25 cellular contexts compared by ENCODE assay signal in genomic region chr20:51659491-51660050, GRCh38.
DNase-seq lines count a peak whose midpoint lies in the region; ATAC-seq and TF ChIP-seq lines count a peak whose summit lies in the region.
"Had no signal": no experiment of that assay in that cellular context is flagged by ENCODE, and none has a peak within 500 bp of the region (broad histone marks: within the 10 kb centered on the region; RNA-seq: fewer than 3 reads in every experiment).

No MANE protein-coding gene starts in this region.

- H4K20me1 ChIP-seq in fibroblast of lung (ENCODE audit: control insufficient read depth, extremely low read depth, insufficient read depth, low read length): no peaks in the 10 kb centered on the region
- H4K20me1 ChIP-seq: BLaER1 treated with 17β-estradiol and CSF1 and Interleukin-3, amounts not matched to agents 10 nM and 100 nM had no signal

- peaks cover 32% of the 10 kb centered on the region for H3K4me1 Mint-ChIP-seq in WTC11
- H3K4me1 Mint-ChIP-seq in progenitor cell of endocrine pancreas (ENCODE audit: low read depth): no peaks in the 10 kb centered on the region

- H3K9ac ChIP-seq in fibroblast of lung (ENCODE audit: insufficient read depth, low read length): no peak overlapping the region
- H3K9ac ChIP-seq: BLaER1 treated with 17β-estradiol and CSF1 and Interleukin-3, amounts not matched to agents 10 nM and 100 nM had no signal

- no peaks in the 10 kb centered on the region for H3K79me2 ChIP-seq in fibroblast of lung (ENCODE audit: control insufficient read depth, insufficient read depth, low read length)

- H3K36me3 ChIP-seq in fibroblast of lung (ENCODE audit: control insufficient read depth, insufficient read depth, low read length): no peaks in the 10 kb centered on the region
- H3K36me3 ChIP-seq: SJSA1 had no signal

- H3K27ac Mint-ChIP-seq in WTC11 (peak overlapping the region; percentile 86; the same call in 1 of the 2 replicates), progenitor cell of endocrine pancreas (peak overlapping the region; percentile 55)

- H3K27ac ChIP-seq in fibroblast of lung (ENCODE audit: insufficient read depth, low read length): peak overlapping the region; percentile 79
- H3K27ac ChIP-seq: 22Rv1 had no signal

- TF ChIP-seq CTCF in WTC11 (IDR thresholded peaks at IDR 0.05) (no peak), fibroblast of lung (conservative IDR thresholded peaks at IDR 0.05 in 1 of 2, IDR thresholded peaks at IDR 0.05 in 1 of 2; ENCODE audit: low read depth in 1 of 2, low read length in 2 of 2) (no peak), progenitor cell of endocrine pancreas (IDR thresholded peaks at IDR 0.05; ENCODE audit: unreplicated experiment) (no peak), GM10248 (IDR thresholded peaks at IDR 0.05; ENCODE audit: control extremely low read depth, extremely low read depth, low read depth, missing control alignments) (no peak)

- H3K36me3 Mint-ChIP-seq in WTC11 (no peaks in the 10 kb centered on the region), progenitor cell of endocrine pancreas (ENCODE audit: insufficient read depth) (peaks cover 20% of the 10 kb centered on the region)

- POLR2A ChIA-PET in WTC11 (lab: Charles Lee): no interaction called here
- POLR2A ChIA-PET in GM10248 (lab: Yijun Ruan, JAX): no interaction called here

- DNase-seq in NOMO-1 treated with DMSO at 0.1 percent for 48 hours (lab: John Stamatoyannopoulos, UW; ENCODE audit: unreplicated experiment): peak; percentile 23
- no peak for DNase-seq in NOMO-1 treated with dmso at 0.1 percent for 144 hours (lab: John Stamatoyannopoulos, UW; ENCODE audit: unreplicated experiment)
- DNase-seq in WTC11 (ENCODE audit: low spot score): no peak
- no peak for DNase-seq in fibroblast of lung (ENCODE audit: low read depth in 2 of 2)
- no peak for DNase-seq in progenitor cell of endocrine pancreas (ENCODE audit: low spot score, unreplicated experiment)
- no peak for DNase-seq in hypothalamus (lab: John Stamatoyannopoulos, UW)
- no peak for DNase-seq in kidney glomerular epithelial cell (lab: John Stamatoyannopoulos, UW)
- no peak for DNase-seq in GM10248 (ENCODE audit: extremely low spot score)
- DNase-seq: CD8-positive, alpha-beta memory T cell; DMS53; EL; GF-D8; H9; MV-4-11; NCI-H1105 treated with DMSO at 0.1 percent for 48 hours; NCI-H2029 treated with DMSO at 0.1 percent for 48 hours; NCI-H226; NCI-H524; NCI-H774; NK-92 treated with Interleukin-12 subunit alpha and Interleukin-12 subunit beta, amount 100 ng/mL, for 24 hours; OCI-M1 had no signal

- no peak for ATAC-seq in WTC11
- ATAC-seq: Right ventricle myocardium inferior had no signal

- peaks cover 15% of the 10 kb centered on the region for H3K4me1 ChIP-seq in fibroblast of lung (ENCODE audit: control insufficient read depth, extremely low read depth, insufficient read depth, low read length)

- no peaks in the 10 kb centered on the region for H3K27me3 Mint-ChIP-seq in WTC11 (ENCODE audit: low read depth)
- H3K27me3 Mint-ChIP-seq in progenitor cell of endocrine pancreas: no peaks in the 10 kb centered on the region

- no peak overlapping the region for H3K4me3 ChIP-seq in fibroblast of lung (replicated peaks in 1 of 4; ENCODE audit: control extremely low read depth in 1 of 4, insufficient read depth in 1 of 4, low read depth in 3 of 4, low read length in 4 of 4)
- H3K4me3 ChIP-seq: BLaER1 treated with 17β-estradiol and CSF1 and Interleukin-3, amounts not matched to agents 10 nM and 100 nM; SJSA1 had no signal

- no peaks in the 10 kb centered on the region for H3K9me3 ChIP-seq in fibroblast of lung (ENCODE audit: control insufficient read depth, insufficient read depth, low read depth, low read length)
- H3K9me3 ChIP-seq: BLaER1 treated with 17β-estradiol and CSF1 and Interleukin-3, amounts not matched to agents 10 nM and 100 nM; SJSA1 had no signal

- no peaks in the 10 kb centered on the region for H3K27me3 ChIP-seq in fibroblast of lung (ENCODE audit: control insufficient read depth, insufficient read depth, low read length)
- H3K27me3 ChIP-seq: BLaER1 treated with 17β-estradiol and CSF1 and Interleukin-3, amounts not matched to agents 10 nM and 100 nM; SJSA1 had no signal

- H2AFZ ChIP-seq in fibroblast of lung (ENCODE audit: low read length): no peak overlapping the region

- H3K4me2 ChIP-seq in fibroblast of lung (ENCODE audit: extremely low read depth, insufficient read depth, low read length): no peak overlapping the region
- H3K4me2 ChIP-seq: BLaER1 treated with 17β-estradiol and CSF1 and Interleukin-3, amounts not matched to agents 10 nM and 100 nM had no signal

- H3K4me3 Mint-ChIP-seq in WTC11 (no peak overlapping the region), progenitor cell of endocrine pancreas (ENCODE audit: low read depth) (no peak overlapping the region)
- H3K4me3 Mint-ChIP-seq: CD8-positive, alpha-beta memory T cell; H9 had no signal

- CTCF ChIA-PET in WTC11 (lab: Charles Lee): no interaction called here
- CTCF ChIA-PET in GM10248 (lab: Yijun Ruan, JAX): no interaction called here

- H3K9me3 Mint-ChIP-seq in WTC11 (no peaks in the 10 kb centered on the region), progenitor cell of endocrine pancreas (ENCODE audit: low read depth) (no peaks in the 10 kb centered on the region)
- H3K9me3 Mint-ChIP-seq: CD8-positive, alpha-beta memory T cell; H9 had no signal

TF ChIP-seq in WTC11, 78 proteins besides CTCF, POLR2A, EP300 and RAD21:
- TF ChIP-seq ZBTB43 (CRISPR knock-in tag; IDR thresholded peaks at IDR 0.05) (no peak), RELA (CRISPR knock-in tag; IDR thresholded peaks at IDR 0.05; ENCODE audit: borderline replicate concordance) (no peak), MXD4 (CRISPR knock-in tag; IDR thresholded peaks at IDR 0.05; ENCODE audit: borderline replicate concordance) (no peak), TEAD1 (CRISPR knock-in tag; IDR thresholded peaks at IDR 0.05) (no peak), ZNF532 (CRISPR knock-in tag; IDR thresholded peaks at IDR 0.05; ENCODE audit: borderline replicate concordance) (no peak), NR1H2 (CRISPR knock-in tag; IDR thresholded peaks at IDR 0.05) (no peak), ZNF219 (CRISPR knock-in tag; IDR thresholded peaks at IDR 0.05; ENCODE audit: borderline replicate concordance) (no peak), ZNF425 (CRISPR knock-in tag; conservative IDR thresholded peaks at IDR 0.05) (no peak), ELF4 (CRISPR knock-in tag; IDR thresholded peaks at IDR 0.05; ENCODE audit: low read depth) (no peak), HMGA2 (CRISPR knock-in tag; IDR thresholded peaks at IDR 0.05) (no peak)
